ENCODE assay signal across 10 cellular contexts in the genomic region with DNA sequence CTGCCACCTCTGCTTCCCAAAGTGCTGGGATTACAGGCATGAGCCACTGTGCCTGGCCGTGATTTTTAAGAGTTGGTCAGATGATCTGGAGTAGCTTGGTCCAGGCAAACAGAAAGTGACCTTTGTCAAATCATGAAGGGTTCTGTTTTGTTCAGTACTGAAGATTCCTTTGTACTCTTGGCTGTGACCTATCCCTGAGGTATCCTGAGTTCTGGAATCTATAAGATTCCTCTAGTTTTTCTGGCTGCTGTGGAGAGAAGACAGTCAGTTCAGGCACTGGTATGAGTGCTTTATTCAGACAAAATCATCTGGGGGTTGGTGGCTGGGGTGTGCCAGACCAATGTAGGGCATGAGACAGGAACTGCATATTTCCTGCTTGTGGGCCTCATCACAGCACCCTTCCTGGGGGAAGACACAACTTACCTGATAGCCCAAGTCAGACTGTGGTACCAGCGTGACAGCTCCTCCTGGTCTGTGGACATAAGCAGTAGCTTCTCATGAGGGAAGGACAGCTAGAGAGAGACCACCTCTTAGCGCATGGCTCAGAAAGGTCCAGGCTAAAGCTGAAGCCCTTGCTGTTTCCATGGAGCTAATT. TPM values are rescaled to one million over a fixed set of nuclear protein-coding genes. Genes with fewer than 3 reads are reported as not detected.
DNase-seq lines count a peak whose midpoint lies in the region; ATAC-seq and TF ChIP-seq lines count a peak whose summit lies in the region.
"Had no signal": no experiment of that assay in that cellular context is flagged by ENCODE, and none has a peak within 500 bp of the region (broad histone marks: within the 10 kb centered on the region; RNA-seq: fewer than 3 reads in every experiment).

No MANE protein-coding gene starts in this region.

- H3K27ac Mint-ChIP-seq in CD8-positive, alpha-beta T cell, result peak overlapping the region; percentile 77
- peak overlapping the region; percentile 39 for H3K27ac Mint-ChIP-seq in osteocyte (ENCODE audit: unreplicated experiment)

- peaks cover 2% of the 10 kb centered on the region for H3K27me3 Mint-ChIP-seq in CD8-positive, alpha-beta T cell (ENCODE audit: low read depth)
- no peaks in the 10 kb centered on the region for H3K27me3 Mint-ChIP-seq in osteocyte (ENCODE audit: unreplicated experiment)

- intact Hi-C loops in CD8-positive, alpha-beta T cell (cut with DNase I, micrococcal nuclease), result loop anchor here in 1 of 2 experiments (2.0 kb wide), 1 partner anchor 15 kb away; no protein-coding TSS in a partner anchor
- intact Hi-C loops in PC-9 (cut with micrococcal nuclease; ENCODE audit: unreplicated experiment), result no loop called here

- peak overlapping the region; percentile 58 for H3K4me3 Mint-ChIP-seq in CD8-positive, alpha-beta T cell
- H3K4me3 Mint-ChIP-seq in osteocyte (ENCODE audit: unreplicated experiment), result no peak overlapping the region

- H3K9me3 Mint-ChIP-seq in CD8-positive, alpha-beta T cell, result no peaks in the 10 kb centered on the region
- H3K9me3 Mint-ChIP-seq in osteocyte (ENCODE audit: unreplicated experiment), result no peaks in the 10 kb centered on the region

- no peak overlapping the region for H2AFZ ChIP-seq in PC-9

- H3K36me3 Mint-ChIP-seq in CD8-positive, alpha-beta T cell, result peaks cover 30% of the 10 kb centered on the region
- peaks cover 9% of the 10 kb centered on the region for H3K36me3 Mint-ChIP-seq in osteocyte (ENCODE audit: unreplicated experiment)

- no peak overlapping the region for H3K4me3 ChIP-seq in CD8-positive, alpha-beta T cell (ENCODE audit: low read depth, low read length)
- no peak overlapping the region for H3K4me3 ChIP-seq in PC-9

- BruUV-seq in PC-9 (replicated peaks; lab: Mats Ljungman, UMichigan), result no TSS peak

- POLR2A ChIA-PET in CD8-positive, alpha-beta T cell (lab: Charles Lee), result interaction anchor here (0.8 to 1.8 kb wide), 4 partner anchors 13 to 97 kb away, joined by 4 to 5 read pairs (median 4); no protein-coding TSS in a partner anchor
- POLR2A ChIA-PET in RWPE1 (lab: Yijun Ruan, JAX; ENCODE audit: low non-redundant PET) (interaction anchor here (1.0 to 1.1 kb wide), 2 partner anchors 54 to 68 kb away, joined by 3 read pairs; no protein-coding TSS in a partner anchor), PC-9 (lab: Charles Lee; ENCODE audit: unreplicated experiment) (interaction anchor here (0.5 to 1.0 kb wide), 3 partner anchors 29 to 85 kb away, joined by 3 to 9 read pairs (median 3); no protein-coding TSS in a partner anchor)

- H3K9me3 ChIP-seq in CD8-positive, alpha-beta T cell (ENCODE audit: low read length), result no peaks in the 10 kb centered on the region
- no peaks in the 10 kb centered on the region for H3K9me3 ChIP-seq in PC-9 (ENCODE audit: insufficient read depth, low read depth)

- CTCF ChIA-PET in CD8-positive, alpha-beta T cell (lab: Charles Lee), result interaction anchor here (0.6 to 14.4 kb wide), 14 partner anchors 10 to 129 kb away, joined by 3 to 193 read pairs (median 7); a partner anchor contains a TSS
- CTCF ChIA-PET in RWPE1 (lab: Yijun Ruan, JAX) (interaction anchor here (0.6 to 1.1 kb wide), 5 partner anchors 74 to 172 kb away, joined by 3 to 10 read pairs (median 4); no protein-coding TSS in a partner anchor), PC-9 (lab: Charles Lee) (interaction anchor here (0.9 to 1.2 kb wide), 3 partner anchors 35 to 71 kb away, joined by 3 to 5 read pairs (median 4); a partner anchor contains a TSS)

- no peaks in the 10 kb centered on the region for H3K9me2 ChIP-seq in PC-9 (ENCODE audit: insufficient read depth)

- H3K4me1 Mint-ChIP-seq in CD8-positive, alpha-beta T cell (ENCODE audit: low read depth), result peaks cover 74% of the 10 kb centered on the region
- peaks cover 68% of the 10 kb centered on the region for H3K4me1 Mint-ChIP-seq in osteocyte (ENCODE audit: unreplicated experiment)

- peaks cover 6% of the 10 kb centered on the region for H3K36me3 ChIP-seq in CD8-positive, alpha-beta T cell (ENCODE audit: insufficient read depth, low read length)
- H3K36me3 ChIP-seq in PC-9 (ENCODE audit: low read depth), result no peaks in the 10 kb centered on the region

- H4K20me1 ChIP-seq in PC-9 (ENCODE audit: insufficient read depth), result no peaks in the 10 kb centered on the region

- H3F3A ChIP-seq in PC-9 (ENCODE audit: insufficient read depth, low read depth), result peaks cover 20% of the 10 kb centered on the region; the same call in 1 of the 2 replicates

- H3K4me2 ChIP-seq in PC-9, result no peak overlapping the region

- 0 out of 2 replicates have a peak, but pooled peaks cover 16% of the 10 kb centered on the region for H3K79me2 ChIP-seq in PC-9 (ENCODE audit: low read depth)

- ATAC-seq in CD8-positive, alpha-beta T cell, result no peak
- no peak for ATAC-seq in HG03521 (IDR thresholded peaks at IDR 0.05; ENCODE audit: unreplicated experiment)

- H3K27me3 ChIP-seq in CD8-positive, alpha-beta T cell (ENCODE audit: insufficient read depth, low read length), result no peaks in the 10 kb centered on the region
- no peaks in the 10 kb centered on the region for H3K27me3 ChIP-seq in PC-9 (ENCODE audit: insufficient read depth, low read depth)

- H3K4me1 ChIP-seq in CD8-positive, alpha-beta T cell (ENCODE audit: insufficient read depth, low read length), result peaks cover 60% of the 10 kb centered on the region
- H3K4me1 ChIP-seq in PC-9 (replicated peaks; ENCODE audit: insufficient read depth), result peaks cover 33% of the 10 kb centered on the region

- no peak overlapping the region for H3K27ac ChIP-seq in CD8-positive, alpha-beta T cell (ENCODE audit: low read depth, low read length)
- H3K27ac ChIP-seq in RWPE1, result peak overlapping the region; percentile 88
- peak overlapping the region; percentile 19 for H3K27ac ChIP-seq in cingulate gyrus (ENCODE audit: low read depth, low read length)
- H3K27ac ChIP-seq in PC-9, result no peak overlapping the region

- no peak for TF ChIP-seq CTCF in CD8-positive, alpha-beta T cell (IDR thresholded peaks at IDR 0.05)
- no peak for TF ChIP-seq CTCF in RWPE1 (conservative IDR thresholded peaks at IDR 0.05; ENCODE audit: low read depth)
- TF ChIP-seq CTCF in osteocyte (IDR thresholded peaks at IDR 0.05), result no peak
- no peak for TF ChIP-seq CTCF in PC-9 (conservative IDR thresholded peaks at IDR 0.05)

- peak in 5 of 7 experiments; percentile 45 to 68 (median 53) for DNase-seq in CD8-positive, alpha-beta T cell
- DNase-seq in RWPE1 (ENCODE audit: low spot score) (no peak), osteocyte (ENCODE audit: extremely low spot score, unreplicated experiment) (no peak), PC-9 (no peak), NCI-H226 (no peak), NCI-H2227 treated with DMSO at 0.1 percent for 48 hours (lab: John Stamatoyannopoulos, UW) (no peak)
- DNase-seq: GF-D8, NCI-H2171 treated with DMSO at 0.1 percent for 48 hours had no signal

RNA-seq across cellular contexts. Expression of a gene that starts 3.1 kb away (rescaled TPM):
- under 1 TPM; 0.25 to 0.35 TPM for total RNA-seq in CD8-positive, alpha-beta T cell
- total RNA-seq in osteocyte (0.86 and 1.6 TPM in 2 replicates), PC-9 (2021) (13.5 and 15.6 TPM in 2 replicates)

RNA-seq across cellular contexts. Expression of a gene that starts 3.8 kb away (rescaled TPM):
- 1 to 10 TPM; 7.4 to 9.1 TPM for total RNA-seq in CD8-positive, alpha-beta T cell
- 30.0 and 31.3 TPM in 2 replicates for total RNA-seq in osteocyte
- total RNA-seq in PC-9 (2021), result 6.9 and 10.5 TPM in 2 replicates

RNA-seq across cellular contexts. Expression of a gene that starts 4.0 kb away (rescaled TPM):
- total RNA-seq in CD8-positive, alpha-beta T cell, result over 10,000 TPM; 22,073 to 26,359 TPM
- total RNA-seq in osteocyte, result 14,337 and 15,426 TPM in 2 replicates
- 13,432 and 13,506 TPM in 2 replicates for total RNA-seq in PC-9 (2021)

RNA-seq across cellular contexts. Expression of a gene that starts 11.1 kb away (rescaled TPM):
- 10 to 100 TPM; 11.0 to 11.6 TPM for total RNA-seq in CD8-positive, alpha-beta T cell
- not detected in 2 replicates for total RNA-seq in osteocyte
- not detected in 2 replicates for total RNA-seq in PC-9 (2021)

RNA-seq across cellular contexts. Expression of a gene that starts 11.9 kb away (rescaled TPM):
- not detected for total RNA-seq in CD8-positive, alpha-beta T cell
- total RNA-seq in osteocyte (not detected in 2 replicates), PC-9 (2021) (2.5 and 6.6 TPM in 2 replicates)

Comparison
In these comparisons a context has a peak if more than half of its experiments do, and no peak if none do; other contexts are left out.
1. DNase-seq: peak in CD8-positive, alpha-beta T cell (5 of 7); none in RWPE1 (single experiment), osteocyte (single experiment), PC-9 (0 of 2), NCI-H226 (single experiment) and NCI-H2227 treated with DMSO at 0.1 percent for 48 hours (single experiment).
2. H3K27ac ChIP-seq: peak in RWPE1 (single experiment) and cingulate gyrus (single experiment); none in CD8-positive, alpha-beta T cell (single experiment) and PC-9 (single experiment).